ENCODE assay signal across 8 cellular contexts in the genomic region with DNA sequence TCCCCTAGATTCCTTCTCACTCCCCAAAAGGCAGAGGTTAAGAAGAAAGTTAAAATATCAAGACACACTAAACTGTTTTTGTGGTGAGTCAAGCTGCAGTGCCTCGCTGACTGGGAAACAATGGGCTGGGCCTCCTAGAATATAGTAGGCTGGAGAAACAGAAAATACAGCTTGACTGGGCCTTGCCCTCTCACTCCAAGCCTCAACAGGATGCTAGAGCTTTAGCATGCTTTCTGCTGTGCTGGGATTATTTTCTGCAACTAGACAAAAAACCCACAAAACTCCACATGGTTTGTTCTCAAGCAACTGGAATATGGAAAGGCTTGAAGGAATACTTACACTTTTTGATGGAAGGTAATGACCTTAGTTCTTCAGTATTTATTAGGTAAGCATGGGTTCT. TPM values are rescaled to one million over a fixed set of nuclear protein-coding genes. Genes with fewer than 3 reads are reported as not detected.
A peak's percentile ranks its signal among the peaks of the same experiment; 100 is the strongest.
DNase-seq lines count a peak whose midpoint lies in the region; ATAC-seq and TF ChIP-seq lines count a peak whose summit lies in the region.

No MANE protein-coding gene starts in this region.

- CTCF ChIA-PET in CD4-positive, alpha-beta T cell (lab: Charles Lee) = no interaction called here

- H3K27me3 Mint-ChIP-seq in CD4-positive, alpha-beta T cell = no peaks in the 10 kb centered on the region
- no peaks in the 10 kb centered on the region for H3K27me3 Mint-ChIP-seq in osteocyte (ENCODE audit: unreplicated experiment)

- H3K4me3 ChIP-seq in RWPE2 (ENCODE audit: severe bottlenecking) = no peak overlapping the region
- no peak overlapping the region for H3K4me3 ChIP-seq in fibroblast of mammary gland (ENCODE audit: control insufficient read depth, low read depth, low read length)

- no peaks in the 10 kb centered on the region for H3K9me3 Mint-ChIP-seq in CD4-positive, alpha-beta T cell
- H3K9me3 Mint-ChIP-seq in osteocyte (ENCODE audit: unreplicated experiment) = no peaks in the 10 kb centered on the region

- no peaks in the 10 kb centered on the region for H3K36me3 Mint-ChIP-seq in CD4-positive, alpha-beta T cell (ENCODE audit: low read depth)
- H3K36me3 Mint-ChIP-seq in osteocyte (ENCODE audit: unreplicated experiment) = no peaks in the 10 kb centered on the region

- no peak overlapping the region for H3K4me3 Mint-ChIP-seq in CD4-positive, alpha-beta T cell
- H3K4me3 Mint-ChIP-seq in osteocyte (ENCODE audit: unreplicated experiment) = peak overlapping the region; percentile 46

- ATAC-seq in CD4-positive, alpha-beta T cell (ENCODE audit: poor library complexity) = no peak
- ATAC-seq in RWPE2 (ENCODE audit: low read depth) (peak; percentile 35; the same call in 2 of the 3 replicates), GM21737 (IDR thresholded peaks at IDR 0.05; ENCODE audit: unreplicated experiment) (no peak), HG03159 (IDR thresholded peaks at IDR 0.05; ENCODE audit: unreplicated experiment) (no peak)

- H3K27ac ChIP-seq in CD4-positive, alpha-beta T cell (ENCODE audit: low read depth, low read length) = no peak overlapping the region
- H3K27ac ChIP-seq in RWPE2 (ENCODE audit: poor library complexity, severe bottlenecking) = peak overlapping the region; percentile 93

- H3K27ac Mint-ChIP-seq in CD4-positive, alpha-beta T cell = peak overlapping the region; percentile 19
- peak overlapping the region; percentile 87 for H3K27ac Mint-ChIP-seq in osteocyte (ENCODE audit: unreplicated experiment)

- peaks cover 10% of the 10 kb centered on the region for H3K36me3 ChIP-seq in RWPE2 (ENCODE audit: low read depth)

- H3K4me1 Mint-ChIP-seq in CD4-positive, alpha-beta T cell (ENCODE audit: low read depth) = peaks cover 74% of the 10 kb centered on the region
- peaks cover 92% of the 10 kb centered on the region for H3K4me1 Mint-ChIP-seq in osteocyte (ENCODE audit: unreplicated experiment)

- H3K27me3 ChIP-seq in CD4-positive, alpha-beta T cell (ENCODE audit: control insufficient read depth, insufficient read depth, low read length) = no peaks in the 10 kb centered on the region
- H3K27me3 ChIP-seq in RWPE2 (ENCODE audit: insufficient read depth, poor library complexity, severe bottlenecking) = no peaks in the 10 kb centered on the region

- no peak for DNase-seq in CD4-positive, alpha-beta T cell
- DNase-seq in RWPE2 (ENCODE audit: low spot score) (no peak), fibroblast of mammary gland (ENCODE audit: low read depth) (peak; percentile 74), osteocyte (ENCODE audit: extremely low spot score, unreplicated experiment) (no peak), DMS 273 treated with DMSO at 0.1 percent for 48 hours (lab: John Stamatoyannopoulos, UW) (no peak)
- DNase-seq in activated CD8-positive, alpha-beta memory T cell treated with anti-CD3 and anti-CD28 coated beads, Interleukin-2, amount 50 U/mL, for 4 hours = no peak

- H3K9me3 ChIP-seq in CD4-positive, alpha-beta T cell (ENCODE audit: control insufficient read depth, low read length) = no peaks in the 10 kb centered on the region
- no peaks in the 10 kb centered on the region for H3K9me3 ChIP-seq in RWPE2 (ENCODE audit: severe bottlenecking)

- peaks cover 70% of the 10 kb centered on the region for H3K4me1 ChIP-seq in RWPE2 (ENCODE audit: insufficient read depth, poor library complexity, severe bottlenecking)

- POLR2A ChIA-PET in CD4-positive, alpha-beta T cell (lab: Charles Lee) = interaction anchor here (1.3 to 1.9 kb wide), 4 partner anchors 11 to 29 kb away, joined by 3 to 10 read pairs (median 4); no protein-coding TSS in a partner anchor

- intact Hi-C loops in CD4-positive, alpha-beta T cell (cut with DNase I, micrococcal nuclease) = no loop called here

- TF ChIP-seq CTCF in CD4-positive, alpha-beta T cell (IDR thresholded peaks at IDR 0.05) = no peak
- no peak for TF ChIP-seq CTCF in RWPE2 (IDR thresholded peaks at IDR 0.05; ENCODE audit: poor library complexity, severe bottlenecking)
- TF ChIP-seq CTCF in fibroblast of mammary gland (conservative IDR thresholded peaks at IDR 0.05; ENCODE audit: control insufficient read depth, insufficient read depth, low read depth, low read length) = no peak
- no peak for TF ChIP-seq CTCF in osteocyte (IDR thresholded peaks at IDR 0.05)

RNA-seq across cellular contexts. Expression of a gene that starts 27.9 kb away (rescaled TPM):
- 10 to 100 TPM; 24.3 to 25.3 TPM for total RNA-seq in CD4-positive, alpha-beta T cell
- total RNA-seq in osteocyte = 60.3 and 62.9 TPM in 2 replicates
